In genomic region chr17:50660042-50660886, GRCh38 we compare ENCODE assay signal across 8 cellular contexts. TPM values are rescaled to one million over a fixed set of nuclear protein-coding genes. Genes with fewer than 3 reads are reported as not detected.
DNase-seq lines count a peak whose midpoint lies in the region; ATAC-seq and TF ChIP-seq lines count a peak whose summit lies in the region.

No MANE protein-coding gene starts in this region.

- H3K9me3 ChIP-seq in GM23248 (ENCODE audit: low read depth) (no peaks in the 10 kb centered on the region), skeletal muscle satellite cell (replicated peaks; ENCODE audit: low read length) (no peaks in the 10 kb centered on the region)

- H4K20me1 ChIP-seq in GM23248 (ENCODE audit: insufficient read depth): no peaks in the 10 kb centered on the region

- H3K27me3 ChIP-seq in GM23248 (replicated peaks; ENCODE audit: insufficient read depth): no peaks in the 10 kb centered on the region
- H3K27me3 ChIP-seq in skeletal muscle satellite cell (ENCODE audit: control insufficient read depth, insufficient read depth, low read length): no peaks in the 10 kb centered on the region

- POLR2A ChIA-PET in T-cell (lab: Charles Lee): no interaction called here

- no peak overlapping the region for H3K4me3 ChIP-seq in GM23248
- no peak overlapping the region for H3K4me3 ChIP-seq in fibroblast of pulmonary artery (replicated peaks; ENCODE audit: low read depth, low read length)
- peak overlapping the region; percentile 34 for H3K4me3 ChIP-seq in skeletal muscle satellite cell (ENCODE audit: low read length)

- H3K4me1 Mint-ChIP-seq in T-cell: peaks cover 6 to 14% (median 9%) of the 10 kb centered on the region in 3 donors

- H3K9me2 ChIP-seq in GM23248 (ENCODE audit: insufficient read depth): no peaks in the 10 kb centered on the region

- peak; percentile 69 for DNase-seq in GM23248
- DNase-seq in NOMO-1 treated with dmso at 0.1 percent for 144 hours (lab: John Stamatoyannopoulos, UW; ENCODE audit: unreplicated experiment): peak; percentile 7
- peak; percentile 51 for DNase-seq in fibroblast of pulmonary artery (ENCODE audit: low read depth)
- no peak for DNase-seq in T-cell
- DNase-seq in NCI-H187 (lab: John Stamatoyannopoulos, UW): no peak
- no peak for DNase-seq in GM13976 (ENCODE audit: low spot score)

- peak overlapping the region; percentile 49 for H2AFZ ChIP-seq in GM23248

- CTCF ChIA-PET in T-cell (lab: Charles Lee): no interaction called here

- H3K4me1 ChIP-seq in GM23248 (ENCODE audit: insufficient read depth) (peaks cover 32% of the 10 kb centered on the region), skeletal muscle satellite cell (ENCODE audit: control insufficient read depth, insufficient read depth, low read length) (peaks cover 36% of the 10 kb centered on the region)

- H3K27ac ChIP-seq in GM23248: peak overlapping the region; percentile 80

- in situ Hi-C loops in GM23248 (cut with MboI) (no loop called here), GM13976 (cut with MboI; ENCODE audit: low sequenced_read_pairs, unreplicated experiment) (no loop called here)

- no peak for ATAC-seq in T-cell (replicated peaks in 1 of 4)
- ATAC-seq in HG03108 (IDR thresholded peaks at IDR 0.05; ENCODE audit: unreplicated experiment): no peak

- peak overlapping the region; percentile 49 for H3K4me2 ChIP-seq in GM23248 (ENCODE audit: unreplicated experiment)
- H3K4me2 ChIP-seq in skeletal muscle satellite cell (ENCODE audit: low read length): peak overlapping the region; percentile 47

- H3K27ac Mint-ChIP-seq in T-cell: no peak overlapping the region

- peaks cover 0 to 5% of the 10 kb centered on the region in 2 donors for H3K27me3 Mint-ChIP-seq in T-cell

- no peaks in the 10 kb centered on the region for H3K79me2 ChIP-seq in GM23248 (ENCODE audit: insufficient read depth)

- no peaks in the 10 kb centered on the region for H3K9me3 Mint-ChIP-seq in T-cell

- peak overlapping the region; percentile 55 for H3K9ac ChIP-seq in GM23248
- peak overlapping the region; percentile 63 for H3K9ac ChIP-seq in skeletal muscle satellite cell (ENCODE audit: low read depth, low read length)

- TF ChIP-seq CTCF in fibroblast of pulmonary artery (IDR thresholded peaks at IDR 0.05; ENCODE audit: low read length, missing control alignments) (no peak), GM13976 (IDR thresholded peaks at IDR 0.05; ENCODE audit: borderline replicate concordance, control extremely low read depth, extremely low read depth, insufficient read depth, missing control alignments) (no peak)

- WGBS in GM23248 (ENCODE audit: low coverage in 1 of 2, low lambda C conversion rate in 2 of 2, missing lambda C conversion rate in 2 of 2), 2 experiments: 7 to 20% methylated on average over 10 to 11 of the region's 11 CpGs

- H3K4me3 Mint-ChIP-seq in T-cell: no peak overlapping the region

- H3F3A ChIP-seq in GM23248 (ENCODE audit: insufficient read depth): peaks cover 21% of the 10 kb centered on the region

- H3K36me3 Mint-ChIP-seq in T-cell: no peaks in the 10 kb centered on the region

- H3K36me3 ChIP-seq in GM23248 (ENCODE audit: low read depth) (no peaks in the 10 kb centered on the region), skeletal muscle satellite cell (ENCODE audit: insufficient read depth, low read length) (peaks cover 33% of the 10 kb centered on the region)

RNA-seq across cellular contexts. Expression of gene ABCC3, which starts 25.6 kb away (rescaled TPM):
- total RNA-seq in GM23248 (2014; rRNA removed; shearing (Covaris generic)): 28.3 and 32.0 TPM in 2 replicates
- polyA plus RNA-seq in GM23248 (2016; fragmentation: Nextera tagmentation; extraction: Ambion mirVana): 35.0 and 38.5 TPM in 2 replicates
- total RNA-seq in skeletal muscle satellite cell (2012; rRNA removed): 26.0 and 38.0 TPM in 2 replicates
- 1 to 10 TPM in 3 of 5 donors, under 1 TPM in 1, not detected in 1; 0.75 to 2.2 (median 1.5) TPM for total RNA-seq in T-cell

RNA-seq across cellular contexts. Expression of gene ANKRD40, which starts 47.5 kb away (rescaled TPM):
- 35.5 and 36.5 TPM in 2 replicates for total RNA-seq in GM23248 (2014; rRNA removed; shearing (Covaris generic))
- 20.1 and 20.2 TPM in 2 replicates for polyA plus RNA-seq in GM23248 (2016; fragmentation: Nextera tagmentation; extraction: Ambion mirVana)
- total RNA-seq in skeletal muscle satellite cell (2012; rRNA removed): 30.2 and 31.7 TPM in 2 replicates
- total RNA-seq in T-cell: 10 to 100 TPM; 30.3 to 37.6 (median 34.5) TPM

RNA-seq across cellular contexts. Expression of gene LUC7L3, which starts 59.1 kb away (rescaled TPM):
- total RNA-seq in GM23248 (2014; rRNA removed; shearing (Covaris generic)): 57.5 and 59.1 TPM in 2 replicates
- 100 and 138 TPM in 2 replicates for polyA plus RNA-seq in GM23248 (2016; fragmentation: Nextera tagmentation; extraction: Ambion mirVana)
- 18.8 and 21.5 TPM in 2 replicates for total RNA-seq in skeletal muscle satellite cell (2012; rRNA removed)
- 100 to 1,000 TPM; 126 to 273 (median 232) TPM for total RNA-seq in T-cell

Comparison
In these comparisons a context has a peak if more than half of its experiments do, and no peak if none do; other contexts are left out.
1. DNase-seq: peak in GM23248 (single experiment), NOMO-1 treated with dmso at 0.1 percent for 144 hours (single experiment) and fibroblast of pulmonary artery (single experiment); none in T-cell (0 of 34), NCI-H187 (0 of 2) and GM13976 (single experiment).